8 cellular contexts compared by ENCODE assay signal in the genomic region with DNA sequence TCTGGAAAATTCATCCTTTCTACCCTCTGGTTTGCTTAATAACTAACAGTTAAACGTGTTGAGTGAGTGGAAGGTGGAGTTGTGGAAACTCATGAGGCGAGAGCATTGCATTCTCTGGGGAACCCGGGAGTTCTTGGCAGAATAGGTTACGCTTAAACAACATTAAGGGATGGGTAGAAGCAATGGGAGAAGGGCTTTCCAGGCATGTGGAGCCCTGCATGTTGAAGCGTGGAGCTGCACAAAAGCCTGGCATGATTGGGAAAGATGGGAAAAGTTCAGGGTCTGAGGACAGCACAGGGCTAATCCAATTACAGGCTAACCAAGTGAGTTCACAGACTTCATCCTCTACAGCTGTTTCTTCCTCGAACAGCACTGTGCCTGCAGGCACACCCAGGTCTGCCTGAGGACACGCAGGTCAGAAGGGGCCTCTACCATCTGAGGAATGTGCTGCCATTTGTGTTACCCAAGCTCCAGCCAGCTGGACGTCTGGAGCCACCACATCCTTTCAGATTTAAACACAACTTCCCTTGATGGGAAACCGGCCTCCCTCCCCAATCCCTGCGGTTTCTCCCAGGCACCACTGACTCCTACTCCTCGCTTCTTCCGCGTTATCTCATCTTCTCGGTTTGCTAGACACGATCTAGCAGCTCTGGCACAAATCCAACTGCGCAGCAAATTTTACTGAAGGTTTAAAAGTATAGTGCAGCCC.
DNase-seq lines count a peak whose midpoint lies in the region; ATAC-seq and TF ChIP-seq lines count a peak whose summit lies in the region.

No MANE protein-coding gene starts in this region.

- H3K4me1 ChIP-seq in adrenal gland (replicated peaks in 1 of 2), result peaks cover 8 to 19% of the 10 kb centered on the region in 2 donors
- peaks cover 0 to 19% of the 10 kb centered on the region in 2 donors for H3K4me1 ChIP-seq in right atrium auricular region
- peaks cover 16% of the 10 kb centered on the region in 2 donors for H3K4me1 ChIP-seq in gastrocnemius medialis

- H3K4me3 Mint-ChIP-seq in stimulated activated effector memory CD8-positive, alpha-beta T cell treated with anti-CD3 and anti-CD28 coated beads, Interleukin-12 subunit alpha, Interleukin-12 subunit beta, amount 100 ng/mL, for 72 hours, result no peak overlapping the region
- H3K4me3 Mint-ChIP-seq in activated naive CD4-positive, alpha-beta T cell treated with anti-CD3 and anti-CD28 coated beads, Interleukin-2, amount 10 ng/mL, durations not matched to agents 7 days and 5 days, result no peak overlapping the region

- no peak for TF ChIP-seq CTCF in adrenal gland (IDR thresholded peaks at IDR 0.05)
- TF ChIP-seq CTCF in right atrium auricular region (IDR thresholded peaks at IDR 0.05), result no peak
- TF ChIP-seq CTCF in gastrocnemius medialis (IDR thresholded peaks at IDR 0.05 in 4 of 5, conservative IDR thresholded peaks at IDR 0.05 in 1 of 5), result no peak

- peak overlapping the region; percentile 60 to 93 (median 89) for H3K27ac ChIP-seq in adrenal gland
- H3K27ac ChIP-seq in right atrium auricular region, result peak overlapping the region; percentile 79 to 87
- H3K27ac ChIP-seq in gastrocnemius medialis, result peak overlapping the region; percentile 70 to 81 (median 74)

- CTCF ChIA-PET in activated naive CD4-positive, alpha-beta T cell treated with anti-CD3 and anti-CD28 coated beads, Interleukin-2, amount 10 ng/mL, durations not matched to agents 7 days and 5 days (lab: Charles Lee), result interaction anchor here (0.9 kb wide), 1 partner anchor 13 kb away, joined by 3 read pairs; no protein-coding TSS in a partner anchor

- no peaks in the 10 kb centered on the region for H3K9me3 ChIP-seq in adrenal gland (replicated peaks in 1 of 3)
- H3K9me3 ChIP-seq in right atrium auricular region, result no peaks in the 10 kb centered on the region
- no peaks in the 10 kb centered on the region for H3K9me3 ChIP-seq in gastrocnemius medialis

- H3K27me3 Mint-ChIP-seq in activated naive CD4-positive, alpha-beta T cell treated with anti-CD3 and anti-CD28 coated beads, Interleukin-2, amount 10 ng/mL, durations not matched to agents 7 days and 5 days, result peaks cover 35% of the 10 kb centered on the region

- peaks cover 8% of the 10 kb centered on the region for H3K4me1 Mint-ChIP-seq in stimulated activated effector memory CD8-positive, alpha-beta T cell treated with anti-CD3 and anti-CD28 coated beads, Interleukin-12 subunit alpha, Interleukin-12 subunit beta, amount 100 ng/mL, for 72 hours
- H3K4me1 Mint-ChIP-seq in activated naive CD4-positive, alpha-beta T cell treated with anti-CD3 and anti-CD28 coated beads, Interleukin-2, amount 10 ng/mL, durations not matched to agents 7 days and 5 days, result peaks cover 3% of the 10 kb centered on the region

- no peaks in the 10 kb centered on the region for H3K36me3 Mint-ChIP-seq in stimulated activated effector memory CD8-positive, alpha-beta T cell treated with anti-CD3 and anti-CD28 coated beads, Interleukin-12 subunit alpha, Interleukin-12 subunit beta, amount 100 ng/mL, for 72 hours
- no peaks in the 10 kb centered on the region for H3K36me3 Mint-ChIP-seq in activated naive CD4-positive, alpha-beta T cell treated with anti-CD3 and anti-CD28 coated beads, Interleukin-2, amount 10 ng/mL, durations not matched to agents 7 days and 5 days

- peak; percentile 50 to 64 for ATAC-seq in gastrocnemius medialis
- no peak for ATAC-seq in stimulated activated effector memory CD8-positive, alpha-beta T cell treated with anti-CD3 and anti-CD28 coated beads, Interleukin-12 subunit alpha, Interleukin-12 subunit beta, amount 100 ng/mL, for 72 hours
- no peak for ATAC-seq in GM18868 (IDR thresholded peaks at IDR 0.05; ENCODE audit: unreplicated experiment)

- in situ Hi-C loops in gastrocnemius medialis (cut with MboI; ENCODE audit: low sequenced_read_pairs in 4 of 4), result no loop called here

- peak; percentile 46 for DNase-seq in H7
- DNase-seq in adrenal gland, result peak; percentile 37 to 79 (median 60)
- DNase-seq in right atrium auricular region (ENCODE audit: low spot score), result peak; percentile 89
- peak; percentile 25 to 81 for DNase-seq in gastrocnemius medialis
- DNase-seq in stimulated activated effector memory CD8-positive, alpha-beta T cell treated with anti-CD3 and anti-CD28 coated beads, Interleukin-12 subunit alpha, Interleukin-12 subunit beta, amount 100 ng/mL, for 72 hours (ENCODE audit: low spot score in 2 of 2), result no peak
- no peak for DNase-seq in activated CD4-positive, alpha-beta T cell treated with anti-CD3 and anti-CD28 coated beads, Interleukin-2, amount 50 U/mL, for 1 hour
- DNase-seq in activated naive CD4-positive, alpha-beta T cell treated with anti-CD3 and anti-CD28 coated beads, Interleukin-2, amount 10 ng/mL, durations not matched to agents 7 days and 5 days, result no peak

- H3K9me3 Mint-ChIP-seq in stimulated activated effector memory CD8-positive, alpha-beta T cell treated with anti-CD3 and anti-CD28 coated beads, Interleukin-12 subunit alpha, Interleukin-12 subunit beta, amount 100 ng/mL, for 72 hours, result no peaks in the 10 kb centered on the region
- H3K9me3 Mint-ChIP-seq in activated naive CD4-positive, alpha-beta T cell treated with anti-CD3 and anti-CD28 coated beads, Interleukin-2, amount 10 ng/mL, durations not matched to agents 7 days and 5 days, result no peaks in the 10 kb centered on the region

- WGBS in adrenal gland, 4 donors, result 59 to 70% (median 60%) methylated on average over 16 of the region's 16 CpGs

- TF ChIP-seq POLR2A in adrenal gland (IDR thresholded peaks at IDR 0.05) (no peak), gastrocnemius medialis (IDR thresholded peaks at IDR 0.05) (no peak)

- H3K36me3 ChIP-seq in H7 (replicated peaks; ENCODE audit: control insufficient read depth, insufficient read depth, low read length) (no peaks in the 10 kb centered on the region), adrenal gland (replicated peaks in 1 of 2) (peaks cover 0 to 5% of the 10 kb centered on the region in 2 donors), right atrium auricular region (no peaks in the 10 kb centered on the region), gastrocnemius medialis (no peaks in the 10 kb centered on the region)

- no peak overlapping the region for H3K4me3 ChIP-seq in H7 (ENCODE audit: insufficient read depth, low read depth, low read length)
- H3K4me3 ChIP-seq in adrenal gland, result no peak overlapping the region
- no peak overlapping the region for H3K4me3 ChIP-seq in right atrium auricular region
- H3K4me3 ChIP-seq in gastrocnemius medialis, result peak overlapping the region in 3 of 4 donors; percentile 1 to 10 (median 7)

- H3K27ac Mint-ChIP-seq in stimulated activated effector memory CD8-positive, alpha-beta T cell treated with anti-CD3 and anti-CD28 coated beads, Interleukin-12 subunit alpha, Interleukin-12 subunit beta, amount 100 ng/mL, for 72 hours, result no peak overlapping the region
- H3K27ac Mint-ChIP-seq in activated naive CD4-positive, alpha-beta T cell treated with anti-CD3 and anti-CD28 coated beads, Interleukin-2, amount 10 ng/mL, durations not matched to agents 7 days and 5 days, result no peak overlapping the region

- no peaks in the 10 kb centered on the region for H3K27me3 ChIP-seq in H7 (ENCODE audit: control insufficient read depth, insufficient read depth, low read length)
- no peaks in the 10 kb centered on the region for H3K27me3 ChIP-seq in adrenal gland
- H3K27me3 ChIP-seq in right atrium auricular region, result no peaks in the 10 kb centered on the region
- no peaks in the 10 kb centered on the region for H3K27me3 ChIP-seq in gastrocnemius medialis

- intact Hi-C loops in adrenal gland (cut with DNase I), result no loop called here
- intact Hi-C loops in gastrocnemius medialis (cut with DNase I; ENCODE audit: low total_unique reads), result loop anchor here (5.0 to 10.0 kb wide), 4 partner anchors 75 to 165 kb away; a partner anchor contains a TSS

Comparison
In these comparisons a context has a peak if more than half of its experiments do, and no peak if none do; other contexts are left out.
1. DNase-seq: peak in H7 (single experiment), adrenal gland (7 of 7), right atrium auricular region (single experiment) and gastrocnemius medialis (2 of 2); none in stimulated activated effector memory CD8-positive, alpha-beta T cell treated with anti-CD3 and anti-CD28 coated beads, Interleukin-12 subunit alpha, Interleukin-12 subunit beta, amount 100 ng/mL, for 72 hours (0 of 2), activated CD4-positive, alpha-beta T cell treated with anti-CD3 and anti-CD28 coated beads, Interleukin-2, amount 50 U/mL, for 1 hour (single experiment) and activated naive CD4-positive, alpha-beta T cell treated with anti-CD3 and anti-CD28 coated beads, Interleukin-2, amount 10 ng/mL, durations not matched to agents 7 days and 5 days (single experiment).
2. H3K4me3 ChIP-seq: peak in gastrocnemius medialis (3 of 4); none in H7 (single experiment), adrenal gland (0 of 4) and right atrium auricular region (0 of 2).
3. ATAC-seq: peak in gastrocnemius medialis (2 of 2); none in stimulated activated effector memory CD8-positive, alpha-beta T cell treated with anti-CD3 and anti-CD28 coated beads, Interleukin-12 subunit alpha, Interleukin-12 subunit beta, amount 100 ng/mL, for 72 hours (single experiment) and GM18868 (single experiment).
4. Peak in every context shown above with its lines, with median percentiles within 50 percentile points of each other: H3K27ac ChIP-seq.